ENCODE assay signal across 24 cellular contexts in genomic region chr4:186876961-186877626, GRCh38.
"Had no signal": no experiment of that assay in that cellular context is flagged by ENCODE, and none has a peak within 500 bp of the region (broad histone marks: within the 10 kb centered on the region; RNA-seq: fewer than 3 reads in every experiment).

No MANE protein-coding gene starts in this region.

- H3K4me1 Mint-ChIP-seq: stimulated activated naive B cell treated with anti-CD40 and anti-IgM and Interleukin-4, amounts not matched to agents 10 μg/mL and 1 μg/mL and 100 μg/mL, for 72 hours had no signal

- H3K4me2 ChIP-seq: hepatocyte had no signal

- H2AFZ ChIP-seq: hepatocyte had no signal

- H3K27ac ChIP-seq: hepatocyte, left ventricle myocardium inferior, ovary, skin epidermis, stomach, testis, thyroid gland, transverse colon, upper lobe of left lung had no signal

- H3K27ac Mint-ChIP-seq: naive thymus-derived CD4-positive, alpha-beta T cell; natural killer cell treated with Interleukin-12 subunit alpha and Interleukin-12 subunit beta and Interleukin-15 and Interleukin-18, amount 100 ng/mL, for 72 hours; progenitor cell of endocrine pancreas; stimulated activated naive B cell treated with anti-CD40 and anti-IgM and Interleukin-4, amounts not matched to agents 10 μg/mL and 1 μg/mL and 100 μg/mL, for 72 hours had no signal

- H3K4me1 ChIP-seq: left ventricle myocardium inferior, stomach, testis, thyroid gland, transverse colon, upper lobe of left lung had no signal

- H3K36me3 Mint-ChIP-seq: naive thymus-derived CD4-positive, alpha-beta T cell; natural killer cell treated with Interleukin-12 subunit alpha and Interleukin-12 subunit beta and Interleukin-15 and Interleukin-18, amount 100 ng/mL, for 72 hours; stimulated activated naive B cell treated with anti-CD40 and anti-IgM and Interleukin-4, amounts not matched to agents 10 μg/mL and 1 μg/mL and 100 μg/mL, for 72 hours had no signal

- H3K4me3 ChIP-seq: hepatocyte, left ventricle myocardium inferior, lung, mucosa of descending colon, ovary, skin epidermis, stomach, testis, thyroid gland, transverse colon, upper lobe of left lung had no signal

- H3K79me2 ChIP-seq: hepatocyte had no signal

- H3K27me3 Mint-ChIP-seq: naive thymus-derived CD4-positive, alpha-beta T cell; natural killer cell treated with Interleukin-12 subunit alpha and Interleukin-12 subunit beta and Interleukin-15 and Interleukin-18, amount 100 ng/mL, for 72 hours; progenitor cell of endocrine pancreas; stimulated activated naive B cell treated with anti-CD40 and anti-IgM and Interleukin-4, amounts not matched to agents 10 μg/mL and 1 μg/mL and 100 μg/mL, for 72 hours had no signal

- H3K36me3 ChIP-seq: left ventricle myocardium inferior, ovary, stomach, thyroid gland, transverse colon, upper lobe of left lung had no signal

- H3K9me3 ChIP-seq: mucosa of descending colon, ovary, testis, thyroid gland had no signal

- H3K4me3 Mint-ChIP-seq: naive thymus-derived CD4-positive, alpha-beta T cell; natural killer cell treated with Interleukin-12 subunit alpha and Interleukin-12 subunit beta and Interleukin-15 and Interleukin-18, amount 100 ng/mL, for 72 hours; stimulated activated naive B cell treated with anti-CD40 and anti-IgM and Interleukin-4, amounts not matched to agents 10 μg/mL and 1 μg/mL and 100 μg/mL, for 72 hours had no signal

- DNase-seq: islet precursor cell; left ventricle myocardium inferior; mesendoderm; midbrain; mucosa of descending colon; naive thymus-derived CD4-positive, alpha-beta T cell; ovary; right cardiac atrium; stimulated activated CD4-positive, alpha-beta T cell treated with anti-CD3 and anti-CD28 coated beads, Interleukin-12 subunit alpha, Interleukin-12 subunit beta, amount 100 ng/mL, for 4 hours; stimulated activated CD4-positive, alpha-beta T cell treated with anti-CD3 and anti-CD28 coated beads, Interleukin-15, amount 100 ng/mL, for 24 hours; stimulated activated CD4-positive, alpha-beta T cell treated with anti-CD3 and anti-CD28 coated beads, Interleukin-2, amount 100 ng/mL, for 24 hours; stimulated activated CD4-positive, alpha-beta T cell treated with anti-CD3 and anti-CD28 coated beads, Interleukin-4, amount 100 ng/mL, for 1 hour; stimulated activated naive B cell treated with anti-CD40 and anti-IgM and Interleukin-4, amounts not matched to agents 10 μg/mL and 1 μg/mL and 100 μg/mL, for 72 hours; stimulated activated naive CD8-positive, alpha-beta T cell treated with anti-CD3 and anti-CD28 coated beads, Interleukin-15, Interleukin-2, amounts not matched to agents 100 U/mL and 50 U/mL, for 24 hours; stomach; testis; thyroid gland; transverse colon; upper lobe of left lung had no signal

- H3K27me3 ChIP-seq: hepatocyte, ovary, stomach, testis, thyroid gland, transverse colon, upper lobe of left lung had no signal
